In genomic region chr7:158388072-158388471, GRCh38 we compare ENCODE assay signal across 22 cellular contexts.
"Had no signal": no experiment of that assay in that cellular context is flagged by ENCODE, and none has a peak within 500 bp of the region (broad histone marks: within the 10 kb centered on the region; RNA-seq: fewer than 3 reads in every experiment).

No MANE protein-coding gene starts in this region.

- H3K9me3 ChIP-seq: adrenal gland, body of pancreas, colonic mucosa had no signal

- H3K4me3 Mint-ChIP-seq: activated CD4-positive, alpha-beta memory T cell treated with anti-CD3 and anti-CD28 coated beads, Interleukin-2, amount 10 ng/mL, durations not matched to agents 7 days and 5 days; activated CD4-positive, alpha-beta T cell treated with anti-CD3 and anti-CD28 coated beads for 36 hours; activated CD4-positive, alpha-beta T cell treated with anti-CD3 and anti-CD28 coated beads, Interleukin-2, amount 10 ng/mL, durations not matched to agents 24 days and 14 days; activated naive CD4-positive, alpha-beta T cell treated with anti-CD3 and anti-CD28 coated beads for 36 hours; activated naive CD4-positive, alpha-beta T cell treated with anti-CD3 and anti-CD28 coated beads, Interleukin-2, amount 50 U/mL, for 24 hours; activated naive CD8-positive, alpha-beta T cell treated with anti-CD3 and anti-CD28 coated beads for 36 hours; activated naive CD8-positive, alpha-beta T cell treated with anti-CD3 and anti-CD28 coated beads, Interleukin-2, amount 50 U/mL, for 24 hours; activated T-cell treated with anti-CD3 and anti-CD28 coated beads, Interleukin-2, amount 50 U/mL, for 4 hours had no signal

- H3K27ac ChIP-seq: adrenal gland, body of pancreas, colonic mucosa had no signal

- H3K4me1 ChIP-seq: adrenal gland, colonic mucosa had no signal

- H3K9me3 Mint-ChIP-seq: activated CD4-positive, alpha-beta memory T cell treated with anti-CD3 and anti-CD28 coated beads, Interleukin-2, amount 10 ng/mL, durations not matched to agents 7 days and 5 days; activated CD4-positive, alpha-beta T cell treated with anti-CD3 and anti-CD28 coated beads, Interleukin-2, amount 10 ng/mL, durations not matched to agents 24 days and 14 days; activated naive CD4-positive, alpha-beta T cell treated with anti-CD3 and anti-CD28 coated beads for 36 hours; activated naive CD4-positive, alpha-beta T cell treated with anti-CD3 and anti-CD28 coated beads, Interleukin-2, amount 50 U/mL, for 24 hours; activated naive CD8-positive, alpha-beta T cell treated with anti-CD3 and anti-CD28 coated beads for 36 hours; activated naive CD8-positive, alpha-beta T cell treated with anti-CD3 and anti-CD28 coated beads, Interleukin-2, amount 50 U/mL, for 24 hours; activated T-cell treated with anti-CD3 and anti-CD28 coated beads, Interleukin-2, amount 50 U/mL, for 4 hours; activated T-helper 2 cell treated with anti-CD3 and anti-CD28 coated beads, Interferon-gamma antibody, Interleukin-2, Interleukin-4, amounts not matched to agents 10 μg/mL and 5 μg/mL and 100 μg/mL, durations not matched to agents 14 hours and 24 hours and 36 hours had no signal

- H3K27ac Mint-ChIP-seq: activated CD4-positive, alpha-beta memory T cell treated with anti-CD3 and anti-CD28 coated beads, Interleukin-2, amount 10 ng/mL, durations not matched to agents 7 days and 5 days; activated CD4-positive, alpha-beta T cell treated with anti-CD3 and anti-CD28 coated beads for 36 hours; activated CD4-positive, alpha-beta T cell treated with anti-CD3 and anti-CD28 coated beads, Interleukin-2, amount 10 ng/mL, durations not matched to agents 24 days and 14 days; activated naive CD4-positive, alpha-beta T cell treated with anti-CD3 and anti-CD28 coated beads for 36 hours; activated naive CD4-positive, alpha-beta T cell treated with anti-CD3 and anti-CD28 coated beads, Interleukin-2, amount 50 U/mL, for 24 hours; activated naive CD8-positive, alpha-beta T cell treated with anti-CD3 and anti-CD28 coated beads for 36 hours; activated naive CD8-positive, alpha-beta T cell treated with anti-CD3 and anti-CD28 coated beads, Interleukin-2, amount 50 U/mL, for 24 hours; activated T-helper 2 cell treated with anti-CD3 and anti-CD28 coated beads, Interferon-gamma antibody, Interleukin-2, Interleukin-4, amounts not matched to agents 10 μg/mL and 5 μg/mL and 100 μg/mL, durations not matched to agents 14 hours and 24 hours and 36 hours had no signal

- H3K27me3 Mint-ChIP-seq: activated CD4-positive, alpha-beta memory T cell treated with anti-CD3 and anti-CD28 coated beads, Interleukin-2, amount 10 ng/mL, durations not matched to agents 7 days and 5 days; activated CD4-positive, alpha-beta T cell treated with anti-CD3 and anti-CD28 coated beads, Interleukin-2, amount 10 ng/mL, durations not matched to agents 24 days and 14 days had no signal

- H3K36me3 ChIP-seq: adrenal gland, colonic mucosa had no signal

- H3K27me3 ChIP-seq: adrenal gland, body of pancreas, colonic mucosa had no signal

- H3K4me1 Mint-ChIP-seq: activated CD4-positive, alpha-beta memory T cell treated with anti-CD3 and anti-CD28 coated beads, Interleukin-2, amount 10 ng/mL, durations not matched to agents 7 days and 5 days; activated CD4-positive, alpha-beta T cell treated with anti-CD3 and anti-CD28 coated beads for 36 hours; activated CD4-positive, alpha-beta T cell treated with anti-CD3 and anti-CD28 coated beads, Interleukin-2, amount 10 ng/mL, durations not matched to agents 24 days and 14 days; activated naive CD4-positive, alpha-beta T cell treated with anti-CD3 and anti-CD28 coated beads, Interleukin-2, amount 50 U/mL, for 24 hours; activated naive CD8-positive, alpha-beta T cell treated with anti-CD3 and anti-CD28 coated beads, Interleukin-2, amount 50 U/mL, for 24 hours had no signal

- H3K36me3 Mint-ChIP-seq: activated naive CD4-positive, alpha-beta T cell treated with anti-CD3 and anti-CD28 coated beads, Interleukin-2, amount 50 U/mL, for 24 hours; activated naive CD8-positive, alpha-beta T cell treated with anti-CD3 and anti-CD28 coated beads for 36 hours had no signal

- ATAC-seq: activated CD4-positive, alpha-beta T cell treated with anti-CD3 and anti-CD28 coated beads for 36 hours; activated naive CD8-positive, alpha-beta T cell treated with anti-CD3 and anti-CD28 coated beads, Interleukin-2, amount 50 U/mL, for 24 hours; activated T-cell treated with anti-CD3 and anti-CD28 coated beads, Interleukin-2, amount 50 U/mL, for 4 hours; body of pancreas; esophagus mucosa had no signal

- H3K4me3 ChIP-seq: adrenal gland, body of pancreas, colonic mucosa had no signal

- DNase-seq: activated CD4-positive, alpha-beta memory T cell treated with anti-CD3 and anti-CD28 coated beads, Interleukin-2, amount 10 ng/mL, durations not matched to agents 7 days and 5 days; activated CD4-positive, alpha-beta T cell treated with anti-CD3 and anti-CD28 coated beads for 36 hours; activated CD4-positive, alpha-beta T cell treated with anti-CD3 and anti-CD28 coated beads, Interleukin-2, amount 10 ng/mL, durations not matched to agents 24 days and 14 days; activated CD4-positive, CD25-positive, alpha-beta regulatory T cell; activated CD4-positive, CD25-positive, alpha-beta regulatory T cell treated with anti-CD3 and anti-CD28 coated beads, Interleukin-2, amount 50 U/mL, for 72 hours; activated effector memory CD4-positive, alpha-beta T cell treated with anti-CD3 and anti-CD28 coated beads, Interleukin-2, amount 50 U/mL, for 16 hours; activated naive CD4-positive, alpha-beta T cell treated with anti-CD3 and anti-CD28 coated beads for 36 hours; activated naive CD8-positive, alpha-beta T cell treated with anti-CD3 and anti-CD28 coated beads for 36 hours; activated naive CD8-positive, alpha-beta T cell treated with anti-CD3 and anti-CD28 coated beads, Interleukin-2, amount 50 U/mL, for 24 hours; activated T-cell treated with anti-CD3 and anti-CD28 coated beads, Interleukin-2, amount 50 U/mL, for 4 hours; adrenal gland; amygdala; aorta; caudate nucleus; colonic mucosa; effector CD8-positive, alpha-beta T cell; foreskin fibroblast; T-helper 2 cell had no signal
